7 cellular contexts compared by ENCODE assay signal in genomic region chr11:97962758-97963157, GRCh38.
"Had no signal": no experiment of that assay in that cellular context is flagged by ENCODE, and none has a peak within 500 bp of the region (broad histone marks: within the 10 kb centered on the region; RNA-seq: fewer than 3 reads in every experiment).

No MANE protein-coding gene starts in this region.

- FAIRE-seq: H1, H54, HepG2 had no signal

- H2AFZ ChIP-seq: GM23338 had no signal

- DNase-seq: H9, HCEC 1CT, KBM-7 had no signal

- H3K4me2 ChIP-seq: GM23338 had no signal

- ATAC-seq: GM23338, HepG2 had no signal

- H3K4me3 ChIP-seq: GM23338 had no signal
